ENCODE assay signal across 27 cellular contexts in genomic region chr10:46240684-46241565, GRCh38. TPM values are rescaled to one million over a fixed set of nuclear protein-coding genes. Genes with fewer than 3 reads are reported as not detected.
DNase-seq lines count a peak whose midpoint lies in the region; ATAC-seq, FAIRE-seq and TF ChIP-seq lines count a peak whose summit lies in the region.
"Had no signal": no experiment of that assay in that cellular context is flagged by ENCODE, and none has a peak within 500 bp of the region (broad histone marks: within the 10 kb centered on the region; RNA-seq: fewer than 3 reads in every experiment).

No MANE protein-coding gene starts in this region.

- H3K18ac ChIP-seq in neuronal stem cell (ENCODE audit: low read length) (no peak overlapping the region), trophoblast cell (ENCODE audit: low read length) (no peak overlapping the region)

- RAD21 ChIA-PET in GM12878 (lab: Charles Lee; ENCODE audit: unreplicated experiment), result no interaction called here

- H2BK15ac ChIP-seq in neuronal stem cell (ENCODE audit: low read length), result no peak overlapping the region

- peaks cover 14% of the 10 kb centered on the region in 2 experiments for H3K9me3 ChIP-seq in CD4-positive, CD25-positive, alpha-beta regulatory T cell (ENCODE audit: control insufficient read depth in 2 of 2, low read length in 2 of 2)
- no peaks in the 10 kb centered on the region for H3K9me3 ChIP-seq in CD8-positive, alpha-beta T cell (ENCODE audit: low read length)
- H3K9me3 ChIP-seq in GM12878 (replicated peaks; ENCODE audit: control insufficient read depth, insufficient read depth, low read length) (no peaks in the 10 kb centered on the region; the same call in 2 of the 3 replicates), neuronal stem cell (replicated peaks in 1 of 2; ENCODE audit: control insufficient read depth in 2 of 2, insufficient read depth in 1 of 2, low read depth in 1 of 2, low read length in 2 of 2) (peaks cover 0 to 2% of the 10 kb centered on the region in 2 donors), trophoblast cell (ENCODE audit: insufficient read depth, low read depth, low read length) (peaks cover 3% of the 10 kb centered on the region)
- H3K9me3 ChIP-seq: prostate gland, SJSA1 had no signal

- H4K20me1 ChIP-seq in GM12878 (ENCODE audit: control insufficient read depth, insufficient read depth), result no peaks in the 10 kb centered on the region

- H3K36me3 ChIP-seq in CD4-positive, CD25-positive, alpha-beta regulatory T cell (ENCODE audit: control insufficient read depth, insufficient read depth, low read length), result peaks cover 68% of the 10 kb centered on the region
- no peaks in the 10 kb centered on the region for H3K36me3 ChIP-seq in CD8-positive, alpha-beta T cell (ENCODE audit: insufficient read depth, low read length)
- H3K36me3 ChIP-seq in GM12878 (ENCODE audit: control insufficient read depth in 2 of 2, insufficient read depth in 2 of 2, low read length in 1 of 2) (no peaks in the 10 kb centered on the region), neuronal stem cell (replicated peaks in 1 of 2; ENCODE audit: control insufficient read depth in 2 of 2, insufficient read depth in 2 of 2, low read length in 2 of 2) (no peaks in the 10 kb centered on the region), trophoblast cell (ENCODE audit: control insufficient read depth in 1 of 2, insufficient read depth in 2 of 2, low read length in 2 of 2) (no peaks in the 10 kb centered on the region)
- H3K36me3 ChIP-seq: gastroesophageal sphincter, prostate gland, SJSA1, transverse colon had no signal

- no peak overlapping the region for H3K27ac ChIP-seq in CD4-positive, CD25-positive, alpha-beta regulatory T cell (ENCODE audit: insufficient read depth, low read length, poor library complexity, severe bottlenecking)
- no peak overlapping the region for H3K27ac ChIP-seq in CD8-positive, alpha-beta T cell (ENCODE audit: low read depth, low read length)
- no peak overlapping the region for H3K27ac ChIP-seq in GM12878 (ENCODE audit: control insufficient read depth, insufficient read depth)
- H3K27ac ChIP-seq in neuronal stem cell (replicated peaks; ENCODE audit: low read length), result no peak overlapping the region
- H3K27ac ChIP-seq in trophoblast cell (ENCODE audit: low read depth, low read length), result no peak overlapping the region
- H3K27ac ChIP-seq: dorsolateral prefrontal cortex, gastroesophageal sphincter, KMS-11, prostate gland, SJSA1, transverse colon had no signal

- no peak for FAIRE-seq in GM12878 (lab: Jason Lieb, UNC)

- H3K79me1 ChIP-seq in neuronal stem cell (ENCODE audit: low read depth, low read length) (no peaks in the 10 kb centered on the region), trophoblast cell (ENCODE audit: low read length) (no peaks in the 10 kb centered on the region)

- H4K91ac ChIP-seq in neuronal stem cell (ENCODE audit: low read depth, low read length, poor library complexity), result no peak overlapping the region
- no peak overlapping the region for H4K91ac ChIP-seq in trophoblast cell (ENCODE audit: low read depth, low read length)

- no peak overlapping the region for H4K12ac ChIP-seq in trophoblast cell (ENCODE audit: low read depth, low read length)

- peak overlapping the region in 2 of 3 donors; percentile 18 to 73 for H3K27ac Mint-ChIP-seq in CD4-positive, CD25-positive, alpha-beta regulatory T cell
- peak overlapping the region; percentile 85 for H3K27ac Mint-ChIP-seq in CD8-positive, alpha-beta T cell
- H3K27ac Mint-ChIP-seq: activated CD4-positive, alpha-beta T cell treated with anti-CD3 and anti-CD28 coated beads, Interleukin-2, amount 10 ng/mL, durations not matched to agents 7 days and 5 days; activated T-helper 1 cell treated with anti-CD3 and anti-CD28 coated beads, Interleukin-12 subunit alpha, Interleukin-12 subunit beta, Interleukin-2, Interleukin-4 antibody, amounts not matched to agents 30 ng/mL and 10 ng/mL and 1 ng/mL, durations not matched to agents 14 hours and 24 hours and 36 hours; nephron; T-helper 17 cell had no signal

- TF ChIP-seq RAD21 in GM12878 (IDR thresholded peaks at IDR 0.05; ENCODE audit: insufficient read depth, low read depth, low read length), result no peak

- H2AK5ac ChIP-seq in neuronal stem cell (ENCODE audit: low read depth, low read length), result no peak overlapping the region
- H2AK5ac ChIP-seq in trophoblast cell (ENCODE audit: low read length), result no peak overlapping the region

- H3K23ac ChIP-seq in neuronal stem cell (ENCODE audit: low read depth, low read length, poor library complexity), result peak overlapping the region; percentile 2
- H3K23ac ChIP-seq in trophoblast cell (ENCODE audit: low read length), result no peak overlapping the region

- intact Hi-C loops in CD8-positive, alpha-beta T cell (cut with DNase I, micrococcal nuclease), result no loop called here
- intact Hi-C loops in GM12878 (cut with micrococcal nuclease; ENCODE audit: unreplicated experiment), result no loop called here

- in situ Hi-C loops in GM12878 (cut with MboI), result no loop called here

- POLR2A ChIA-PET in CD8-positive, alpha-beta T cell (lab: Charles Lee), result interaction anchor here (0.7 kb wide), 1 partner anchor 73 kb away, joined by 3 read pairs; no protein-coding TSS in a partner anchor
- POLR2A ChIA-PET in GM12878 (lab: Charles Lee), result no interaction called here

- no TSS peak for BruUV-seq in GM12878 (replicated peaks; lab: Mats Ljungman, UMichigan)

- no peak overlapping the region for H2BK5ac ChIP-seq in neuronal stem cell (ENCODE audit: low read length)
- no peak overlapping the region for H2BK5ac ChIP-seq in trophoblast cell (ENCODE audit: low read depth, low read length, poor library complexity)

- H3K4ac ChIP-seq in neuronal stem cell (ENCODE audit: low read length), result no peak overlapping the region
- no peak overlapping the region for H3K4ac ChIP-seq in trophoblast cell (ENCODE audit: low read depth, low read length)

- H3K9ac ChIP-seq in GM12878 (ENCODE audit: control insufficient read depth, insufficient read depth, low read length) (no peak overlapping the region), neuronal stem cell (ENCODE audit: low read depth, low read length, poor library complexity) (no peak overlapping the region), trophoblast cell (ENCODE audit: low read length) (no peak overlapping the region)
- H3K9ac ChIP-seq: KMS-11 had no signal

- TF ChIP-seq POLR2A in GM12878 (IDR thresholded peaks at IDR 0.05; ENCODE audit: low read depth, low read length), result no peak

- H3K4me3 ChIP-seq in CD4-positive, CD25-positive, alpha-beta regulatory T cell (ENCODE audit: low read depth, low read length), result no peak overlapping the region
- H3K4me3 ChIP-seq in CD8-positive, alpha-beta T cell (ENCODE audit: low read depth, low read length), result no peak overlapping the region
- H3K4me3 ChIP-seq in GM12878 (no peak overlapping the region), neuronal stem cell (ENCODE audit: low read length in 2 of 2) (peak overlapping the region in 1 of 2 donors; percentile 7), trophoblast cell (ENCODE audit: low read depth, low read length) (no peak overlapping the region)
- H3K4me3 ChIP-seq: dorsolateral prefrontal cortex, gastroesophageal sphincter, prostate gland, SJSA1, transverse colon had no signal

- H3K9me3 Mint-ChIP-seq in CD4-positive, CD25-positive, alpha-beta regulatory T cell, result peaks cover 2 to 22% (median 12%) of the 10 kb centered on the region in 7 donors
- peaks cover 21% of the 10 kb centered on the region for H3K9me3 Mint-ChIP-seq in CD8-positive, alpha-beta T cell

- H3K4me1 ChIP-seq in CD4-positive, CD25-positive, alpha-beta regulatory T cell (ENCODE audit: control insufficient read depth, insufficient read depth, low read length, poor library complexity, severe bottlenecking), result peaks cover 5% of the 10 kb centered on the region
- peaks cover 7% of the 10 kb centered on the region for H3K4me1 ChIP-seq in CD8-positive, alpha-beta T cell (ENCODE audit: insufficient read depth, low read length)
- H3K4me1 ChIP-seq in GM12878 (ENCODE audit: control insufficient read depth, insufficient read depth, low read length), result no peaks in the 10 kb centered on the region
- no peaks in the 10 kb centered on the region for H3K4me1 ChIP-seq in neuronal stem cell (ENCODE audit: control insufficient read depth in 2 of 2, insufficient read depth in 1 of 2, low read depth in 1 of 2, low read length in 2 of 2)
- peaks cover 5 to 10% of the 10 kb centered on the region in 2 experiments for H3K4me1 ChIP-seq in trophoblast cell (ENCODE audit: control insufficient read depth in 1 of 2, insufficient read depth in 2 of 2, low read length in 2 of 2)
- H3K4me1 ChIP-seq: gastroesophageal sphincter, prostate gland, transverse colon had no signal

- CTCF ChIA-PET in CD8-positive, alpha-beta T cell (lab: Charles Lee), result interaction anchor here (1.4 kb wide), 1 partner anchor 14 kb away, joined by 5 read pairs; no protein-coding TSS in a partner anchor
- CTCF ChIA-PET in GM12878 (lab: Yijun Ruan, JAX), result interaction anchor here (1.4 kb wide), 1 partner anchor 12 kb away, joined by 4 read pairs; no protein-coding TSS in a partner anchor

- H3K4me3 Mint-ChIP-seq in CD4-positive, CD25-positive, alpha-beta regulatory T cell, result peak overlapping the region in 1 of 4 donors; percentile 14
- no peak overlapping the region for H3K4me3 Mint-ChIP-seq in CD8-positive, alpha-beta T cell
- H3K4me3 Mint-ChIP-seq: activated CD4-positive, alpha-beta T cell treated with anti-CD3 and anti-CD28 coated beads, Interleukin-2, amount 10 ng/mL, durations not matched to agents 7 days and 5 days; activated T-helper 1 cell treated with anti-CD3 and anti-CD28 coated beads, Interleukin-12 subunit alpha, Interleukin-12 subunit beta, Interleukin-2, Interleukin-4 antibody, amounts not matched to agents 30 ng/mL and 10 ng/mL and 1 ng/mL, durations not matched to agents 14 hours and 24 hours and 36 hours; nephron; T-helper 17 cell had no signal

- H3K79me2 ChIP-seq in GM12878 (ENCODE audit: control insufficient read depth, insufficient read depth, low read length), result no peaks in the 10 kb centered on the region
- H3K79me2 ChIP-seq in trophoblast cell (ENCODE audit: control insufficient read depth, insufficient read depth, low read length, poor library complexity), result no peaks in the 10 kb centered on the region

- H3K27me3 ChIP-seq in CD4-positive, CD25-positive, alpha-beta regulatory T cell (ENCODE audit: control insufficient read depth, insufficient read depth, low read length), result no peaks in the 10 kb centered on the region
- H3K27me3 ChIP-seq in CD8-positive, alpha-beta T cell (ENCODE audit: insufficient read depth, low read length), result no peaks in the 10 kb centered on the region
- H3K27me3 ChIP-seq in GM12878 (replicated peaks in 1 of 2; ENCODE audit: control insufficient read depth in 2 of 2, insufficient read depth in 2 of 2, low read length in 1 of 2), result no peaks in the 10 kb centered on the region
- H3K27me3 ChIP-seq in neuronal stem cell (ENCODE audit: control insufficient read depth in 3 of 3, insufficient read depth in 3 of 3, low read depth in 1 of 3, low read length in 3 of 3), result no peaks in the 10 kb centered on the region
- no peaks in the 10 kb centered on the region for H3K27me3 ChIP-seq in trophoblast cell (ENCODE audit: insufficient read depth, low read length)
- H3K27me3 ChIP-seq: SJSA1, transverse colon had no signal

- no peak overlapping the region for H4K8ac ChIP-seq in neuronal stem cell (ENCODE audit: low read depth, low read length)
- H4K8ac ChIP-seq in trophoblast cell (ENCODE audit: low read depth, low read length), result no peak overlapping the region

- TF ChIP-seq CTCF in CD8-positive, alpha-beta T cell (IDR thresholded peaks at IDR 0.05), result no peak
- no peak for TF ChIP-seq CTCF in GM12878 (IDR thresholded peaks at IDR 0.05 in 2 of 3, conservative IDR thresholded peaks at IDR 0.05 in 1 of 3; ENCODE audit: control insufficient read depth in 2 of 3, extremely low read depth in 1 of 3, insufficient read depth in 1 of 3, low read depth in 3 of 3, low read length in 3 of 3)

- TF ChIP-seq EP300 in GM12878 (IDR thresholded peaks at IDR 0.05; ENCODE audit: borderline replicate concordance in 1 of 2, control insufficient read depth in 1 of 2, low read depth in 2 of 2, low read length in 2 of 2), result no peak

- ATAC-seq in CD4-positive, CD25-positive, alpha-beta regulatory T cell (ENCODE audit: low read depth in 2 of 2), result no peak
- ATAC-seq in CD8-positive, alpha-beta T cell, result peak; percentile 26
- ATAC-seq in GM12878 (peak; percentile 68), HG02798 (IDR thresholded peaks at IDR 0.05; ENCODE audit: poor library complexity, unreplicated experiment) (no peak), GM21737 (IDR thresholded peaks at IDR 0.05; ENCODE audit: unreplicated experiment) (no peak)
- ATAC-seq: gastroesophageal sphincter, T-helper 17 cell had no signal

- no peaks in the 10 kb centered on the region for H3K27me3 Mint-ChIP-seq in CD4-positive, CD25-positive, alpha-beta regulatory T cell
- H3K27me3 Mint-ChIP-seq in CD8-positive, alpha-beta T cell (ENCODE audit: low read depth), result no peaks in the 10 kb centered on the region
- H3K27me3 Mint-ChIP-seq: activated CD4-positive, alpha-beta T cell treated with anti-CD3 and anti-CD28 coated beads, Interleukin-2, amount 10 ng/mL, durations not matched to agents 7 days and 5 days; T-helper 17 cell had no signal

- H2BK120ac ChIP-seq in neuronal stem cell (ENCODE audit: low read depth, low read length) (no peak overlapping the region), trophoblast cell (ENCODE audit: insufficient read depth, low read length, poor library complexity) (no peak overlapping the region)

- no peak for DNase-seq in CD4-positive, CD25-positive, alpha-beta regulatory T cell
- DNase-seq in CD8-positive, alpha-beta T cell, result peak in 3 of 7 experiments; percentile 9 to 42 (median 20)
- DNase-seq in GM12878 (ENCODE audit: low read depth, low spot score), result no peak
- no peak for DNase-seq in neuronal stem cell (ENCODE audit: low spot score)
- DNase-seq in trophoblast cell, result no peak
- no peak for DNase-seq in cerebellar cortex (ENCODE audit: low spot score)
- DNase-seq: activated CD4-positive, alpha-beta T cell treated with anti-CD3 and anti-CD28 coated beads, Interleukin-2, amount 10 ng/mL, durations not matched to agents 7 days and 5 days; amniotic stem cell; dorsolateral prefrontal cortex; GOT3; mesenchymal stem cell; NCI-H1694; NCI-H69; stimulated activated CD4-positive, alpha-beta T cell treated with anti-CD3 and anti-CD28 coated beads, Interleukin-1b, Interleukin-23, amount 100 ng/mL, for 48 hours; stimulated activated naive CD4-positive, alpha-beta T cell; T-helper 17 cell; transverse colon had no signal

- H2BK12ac ChIP-seq in neuronal stem cell (ENCODE audit: low read length), result no peak overlapping the region
- no peak overlapping the region for H2BK12ac ChIP-seq in trophoblast cell (ENCODE audit: low read length)

- H3K4me2 ChIP-seq in GM12878 (ENCODE audit: control insufficient read depth, insufficient read depth) (no peak overlapping the region), neuronal stem cell (ENCODE audit: insufficient read depth, low read length, poor library complexity, severe bottlenecking) (no peak overlapping the region), trophoblast cell (ENCODE audit: low read length) (no peak overlapping the region)
- H3K4me2 ChIP-seq: KMS-11 had no signal

- WGBS in GM12878 (ENCODE audit: insufficient coverage, insufficient replicate concordance, low lambda C conversion rate, missing lambda C conversion rate), result 49% methylated on average over 2 of the region's 2 CpGs
- WGBS in neuronal stem cell (ENCODE audit: extremely low coverage in 2 of 2, insufficient read length in 2 of 2, insufficient replicate concordance in 1 of 2), 2 donors, result no CpG with 5 or more reads among the region's 2 CpGs
- no CpG with 5 or more reads among the region's 2 CpGs for WGBS in trophoblast cell (ENCODE audit: extremely low coverage, insufficient coverage, insufficient read length)

- H2AFZ ChIP-seq in GM12878 (ENCODE audit: control insufficient read depth, low read depth, low read length) (no peak overlapping the region), neuronal stem cell (ENCODE audit: low read length) (no peak overlapping the region), trophoblast cell (ENCODE audit: insufficient read depth, low read length, poor library complexity) (no peak overlapping the region)

- peaks cover 27 to 77% (median 53%) of the 10 kb centered on the region in 4 donors for H3K4me1 Mint-ChIP-seq in CD4-positive, CD25-positive, alpha-beta regulatory T cell
- peaks cover 61% of the 10 kb centered on the region for H3K4me1 Mint-ChIP-seq in CD8-positive, alpha-beta T cell (ENCODE audit: low read depth)
- H3K4me1 Mint-ChIP-seq: nephron had no signal

- H3K14ac ChIP-seq in neuronal stem cell (ENCODE audit: low read length) (peak overlapping the region; percentile 5), trophoblast cell (ENCODE audit: low read length) (no peak overlapping the region)

- peaks cover 73% of the 10 kb centered on the region for H3K36me3 Mint-ChIP-seq in CD4-positive, CD25-positive, alpha-beta regulatory T cell
- H3K36me3 Mint-ChIP-seq in CD8-positive, alpha-beta T cell, result peaks cover 88% of the 10 kb centered on the region

- SMC1A ChIA-PET in GM12878 (lab: Charles Lee; ENCODE audit: uncharacterized antibody, unreplicated experiment), result no interaction called here

RNA-seq across cellular contexts. Expression of gene ANTXRL, which starts 45.9 kb away (rescaled TPM):
- total RNA-seq in CD4-positive, CD25-positive, alpha-beta regulatory T cell, result not detected
- polyA plus RNA-seq in CD4-positive, CD25-positive, alpha-beta regulatory T cell, result under 1 TPM in 1 of 4 donors, not detected in 3; 0.72 TPM
- not detected for total RNA-seq in CD8-positive, alpha-beta T cell
- total RNA-seq in GM12878 (2013; cell fraction: nucleolus; rRNA removed), result not detected in 2 replicates
- total RNA-seq in GM12878 (2014; rRNA removed), result not detected in 2 replicates
- total RNA-seq in GM12878 (2014; rRNA removed; fragmentation: Illumina TruSeq; extraction: Trizol), result not detected in 2 replicates
- not detected in 2 replicates for total RNA-seq in GM12878 (2021)
- polyA plus RNA-seq in GM12878 (2011; ENCODE audit: low read depth), result not detected
- not detected in 2 replicates for polyA plus RNA-seq in GM12878 (2011; rRNA removed)
- not detected in 2 replicates for polyA plus RNA-seq in GM12878 (2011; cell fraction: cytosol; rRNA removed)
- 0.13 TPM in 1 of 2 replicates, not detected in the other for polyA plus RNA-seq in GM12878 (2011; cell fraction: nucleus; rRNA removed)
- not detected in 2 replicates for polyA plus RNA-seq in GM12878 (2012)
- not detected in 2 replicates for polyA plus RNA-seq in GM12878 (2014; fragmentation: Illumina TruSeq; extraction: Trizol)
- not detected for polyA plus RNA-seq in GM12878 (2014; fragmentation: Nextera tagmentation; extraction: Ambion mirVana)
- not detected in 2 replicates for polyA plus RNA-seq in GM12878 (2014; rRNA removed)
- polyA plus RNA-seq in GM12878 (2016; fragmentation: Nextera tagmentation; extraction: Ambion mirVana), result not detected
- not detected in 2 replicates for polyA minus RNA-seq in GM12878 (2011; rRNA and poly(A)+ RNA removed)
- polyA minus RNA-seq in GM12878 (2011; cell fraction: cytosol; rRNA and poly(A)+ RNA removed), result not detected in 2 replicates
- polyA minus RNA-seq in GM12878 (2011; cell fraction: nucleus; rRNA and poly(A)+ RNA removed), result not detected in 2 replicates
- not detected for polyA plus RNA-seq in neuronal stem cell (2013, experiment 1 of 2)
- not detected for polyA plus RNA-seq in neuronal stem cell (2013, experiment 2 of 2)
- 0.03 and 0.12 TPM in 2 replicates for polyA plus RNA-seq in trophoblast cell (2013)
- total RNA-seq: activated T-helper 1 cell treated with anti-CD3 and anti-CD28 coated beads, Interleukin-12 subunit alpha, Interleukin-12 subunit beta, Interleukin-2, Interleukin-4 antibody, amounts not matched to agents 30 ng/mL and 10 ng/mL and 1 ng/mL, durations not matched to agents 14 hours and 24 hours and 36 hours; gastroesophageal sphincter; kidney epithelial cell; SJSA1; skeletal muscle tissue; T-helper 17 cell; transverse colon had no signal

Comparison
In these comparisons a context has a peak if more than half of its experiments do, and no peak if none do; other contexts are left out.
1. ATAC-seq: peak in CD8-positive, alpha-beta T cell (single experiment) and GM12878 (single experiment); none in CD4-positive, CD25-positive, alpha-beta regulatory T cell (0 of 2), HG02798 (single experiment) and GM21737 (single experiment).